2 cellular contexts compared by ENCODE assay signal in the genomic region with DNA sequence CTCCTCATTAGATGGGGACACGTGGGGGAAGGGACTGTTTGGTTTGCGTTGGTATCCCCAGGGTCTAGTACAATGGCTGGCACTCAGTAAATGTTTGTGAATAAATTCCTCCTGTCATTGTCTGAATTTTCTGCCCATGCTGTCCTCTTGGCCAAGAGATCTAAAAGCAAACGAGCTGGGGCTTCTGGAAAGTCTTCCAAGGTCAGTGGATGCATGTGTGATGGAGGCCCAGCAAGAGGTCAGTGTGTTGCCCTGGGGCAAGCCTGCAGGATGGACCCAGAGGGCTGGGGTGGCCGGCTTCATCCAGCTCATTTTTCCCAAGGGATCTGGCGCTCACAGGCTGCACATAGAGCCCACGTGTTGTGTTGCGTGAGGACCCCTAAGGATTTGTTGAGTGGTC.
TF ChIP-seq lines count a peak whose summit lies in the region.

No MANE protein-coding gene starts in this region.

TF ChIP-seq in A549, 52 proteins besides CTCF, POLR2A, EP300 and RAD21 (continued from another document):
- TF ChIP-seq ATOH8 (CRISPR knock-in tag; IDR thresholded peaks at IDR 0.05; ENCODE audit: low read depth) (no peak), HDAC2 (IDR thresholded peaks at IDR 0.05) (no peak), CBX2 (IDR thresholded peaks at IDR 0.05; ENCODE audit: borderline replicate concordance, low read depth) (no peak), ZSCAN20 (CRISPR knock-in tag; IDR thresholded peaks at IDR 0.05) (no peak), SMC3 (IDR thresholded peaks at IDR 0.05) (no peak), PHF8 (IDR thresholded peaks at IDR 0.05; ENCODE audit: borderline replicate concordance, low read depth) (no peak), CHD2 (IDR thresholded peaks at IDR 0.05; ENCODE audit: low read length, partially characterized antibody) (no peak), EHF (CRISPR knock-in tag; IDR thresholded peaks at IDR 0.05) (no peak), HEYL (CRISPR knock-in tag; IDR thresholded peaks at IDR 0.05) (no peak), NR3C1 (IDR thresholded peaks at IDR 0.05) (no peak), SREBF2 (IDR thresholded peaks at IDR 0.05) (no peak), HOXB13 (CRISPR knock-in tag; IDR thresholded peaks at IDR 0.05; ENCODE audit: low read depth) (no peak), CBX8 (IDR thresholded peaks at IDR 0.05) (no peak)

TF ChIP-seq in SK-N-SH, 30 proteins besides CTCF, POLR2A, EP300 and RAD21 (continued from another document):
- TF ChIP-seq REST (IDR thresholded peaks at IDR 0.05; ENCODE audit: low read depth, low read length) (no peak), SIN3A (IDR thresholded peaks at IDR 0.05; ENCODE audit: borderline replicate concordance, low read depth, low read length) (no peak), TAF1 (IDR thresholded peaks at IDR 0.05; ENCODE audit: borderline replicate concordance, low read depth, low read length) (no peak), POLR2AphosphoS5 (IDR thresholded peaks at IDR 0.05; ENCODE audit: low read depth, low read length) (no peak), MEF2A (IDR thresholded peaks at IDR 0.05; ENCODE audit: borderline replicate concordance, low read depth) (no peak), YY1 (IDR thresholded peaks at IDR 0.05; ENCODE audit: low read depth) (no peak), TEAD4 (IDR thresholded peaks at IDR 0.05; ENCODE audit: borderline replicate concordance, insufficient read depth) (no peak), JUND (IDR thresholded peaks at IDR 0.05) (no peak), CHD2 (IDR thresholded peaks at IDR 0.05; ENCODE audit: low read length, partially characterized antibody) (no peak), FOXJ3 (CRISPR knock-in tag; IDR thresholded peaks at IDR 0.05) (no peak), FOXM1 (IDR thresholded peaks at IDR 0.05; ENCODE audit: low read depth) (no peak), ELF1 (IDR thresholded peaks at IDR 0.05) (no peak), RCOR1 (IDR thresholded peaks at IDR 0.05; ENCODE audit: low read length) (no peak), USF2 (IDR thresholded peaks at IDR 0.05; ENCODE audit: borderline replicate concordance, low read depth, low read length) (no peak), MXI1 (IDR thresholded peaks at IDR 0.05; ENCODE audit: low read depth, low read length) (no peak), RFX5 (IDR thresholded peaks at IDR 0.05; ENCODE audit: low read length) (no peak)
